In genomic region chr12:13836116-13836515, GRCh38 we compare ENCODE assay signal across 28 cellular contexts.
"Had no signal": no experiment of that assay in that cellular context is flagged by ENCODE, and none has a peak within 500 bp of the region (broad histone marks: within the 10 kb centered on the region; RNA-seq: fewer than 3 reads in every experiment).

No MANE protein-coding gene starts in this region.

- ATAC-seq: esophagus mucosa; foreskin keratinocyte; gastroesophageal sphincter; heart left ventricle; left lung; mucosa of descending colon; natural killer cell treated with Interleukin-12 subunit alpha and Interleukin-12 subunit beta and Interleukin-15 and Interleukin-18, amount 100 ng/mL, for 72 hours; psoas muscle; stimulated activated memory B cell treated with anti-CD40 and anti-IgM and Interleukin-4, amounts not matched to agents 10 μg/mL and 1 μg/mL and 100 μg/mL, for 72 hours; stimulated activated naive CD8-positive, alpha-beta T cell treated with anti-CD3 and anti-CD28 coated beads, Interleukin-15, Interleukin-2, amounts not matched to agents 100 U/mL and 50 U/mL, for 24 hours; upper lobe of right lung had no signal

- DNase-seq: cerebellar nuclear complex; effector CD8-positive, alpha-beta T cell; endodermal cell; foreskin keratinocyte; heart left ventricle; kidney; left lung; mesenchymal stem cell; mucosa of descending colon; naive B cell; ovary; psoas muscle; retina; spleen; stimulated activated CD4-positive, alpha-beta T cell treated with anti-CD3 and anti-CD28 coated beads, Interleukin-4, amount 100 ng/mL, for 4 hours; stimulated activated naive CD8-positive, alpha-beta T cell treated with anti-CD3 and anti-CD28 coated beads, Interleukin-15, Interleukin-2, amounts not matched to agents 100 U/mL and 50 U/mL, for 24 hours; substantia nigra; upper lobe of right lung had no signal

- H3K27me3 ChIP-seq: foreskin keratinocyte, gastroesophageal sphincter, heart left ventricle, hepatocyte, left lung, ovary, spleen, tibial nerve, upper lobe of right lung had no signal

- H3K4me1 ChIP-seq: foreskin keratinocyte, gastroesophageal sphincter, heart left ventricle, left lung, psoas muscle, spleen, tibial nerve, upper lobe of right lung had no signal

- H3K4me3 ChIP-seq: gastroesophageal sphincter, heart left ventricle, hepatocyte, left lung, mucosa of descending colon, ovary, psoas muscle, skin epidermis, spleen, thoracic aorta, tibial nerve, upper lobe of right lung had no signal

- H3K27ac ChIP-seq: epithelial cell of prostate, foreskin keratinocyte, gastroesophageal sphincter, heart left ventricle, hepatocyte, left lung, ovary, psoas muscle, skin epidermis, spleen, thoracic aorta, tibial nerve, upper lobe of right lung had no signal

- H3K36me3 ChIP-seq: gastroesophageal sphincter, heart left ventricle, left lung, ovary, spleen, thoracic aorta, tibial nerve, upper lobe of right lung had no signal

- H3K4me3 Mint-ChIP-seq: endodermal cell; mesothelial cell of epicardium; naive B cell; natural killer cell treated with Interleukin-12 subunit alpha and Interleukin-12 subunit beta and Interleukin-15 and Interleukin-18, amount 100 ng/mL, for 72 hours; stimulated activated memory B cell treated with anti-CD40 and anti-IgM and Interleukin-4, amounts not matched to agents 10 μg/mL and 1 μg/mL and 100 μg/mL, for 72 hours had no signal

- H2AFZ ChIP-seq: hepatocyte had no signal

- H3K4me2 ChIP-seq: hepatocyte had no signal

- H3K79me2 ChIP-seq: hepatocyte had no signal

- H3K36me3 Mint-ChIP-seq: mesothelial cell of epicardium; naive B cell; natural killer cell treated with Interleukin-12 subunit alpha and Interleukin-12 subunit beta and Interleukin-15 and Interleukin-18, amount 100 ng/mL, for 72 hours; stimulated activated memory B cell treated with anti-CD40 and anti-IgM and Interleukin-4, amounts not matched to agents 10 μg/mL and 1 μg/mL and 100 μg/mL, for 72 hours had no signal

- H3K9me3 Mint-ChIP-seq: endodermal cell; mesothelial cell of epicardium; natural killer cell treated with Interleukin-12 subunit alpha and Interleukin-12 subunit beta and Interleukin-15 and Interleukin-18, amount 100 ng/mL, for 72 hours; stimulated activated memory B cell treated with anti-CD40 and anti-IgM and Interleukin-4, amounts not matched to agents 10 μg/mL and 1 μg/mL and 100 μg/mL, for 72 hours had no signal

- H3K9me3 ChIP-seq: gastroesophageal sphincter, heart left ventricle, left lung, mucosa of descending colon, ovary, psoas muscle, spleen, thoracic aorta, tibial nerve, upper lobe of right lung had no signal

- H3K27ac Mint-ChIP-seq: endodermal cell; mesothelial cell of epicardium; naive B cell; natural killer cell treated with Interleukin-12 subunit alpha and Interleukin-12 subunit beta and Interleukin-15 and Interleukin-18, amount 100 ng/mL, for 72 hours; stimulated activated memory B cell treated with anti-CD40 and anti-IgM and Interleukin-4, amounts not matched to agents 10 μg/mL and 1 μg/mL and 100 μg/mL, for 72 hours had no signal

- H3K4me1 Mint-ChIP-seq: mesothelial cell of epicardium; naive B cell; stimulated activated memory B cell treated with anti-CD40 and anti-IgM and Interleukin-4, amounts not matched to agents 10 μg/mL and 1 μg/mL and 100 μg/mL, for 72 hours had no signal
